16 cellular contexts compared by ENCODE assay signal in the genomic region with DNA sequence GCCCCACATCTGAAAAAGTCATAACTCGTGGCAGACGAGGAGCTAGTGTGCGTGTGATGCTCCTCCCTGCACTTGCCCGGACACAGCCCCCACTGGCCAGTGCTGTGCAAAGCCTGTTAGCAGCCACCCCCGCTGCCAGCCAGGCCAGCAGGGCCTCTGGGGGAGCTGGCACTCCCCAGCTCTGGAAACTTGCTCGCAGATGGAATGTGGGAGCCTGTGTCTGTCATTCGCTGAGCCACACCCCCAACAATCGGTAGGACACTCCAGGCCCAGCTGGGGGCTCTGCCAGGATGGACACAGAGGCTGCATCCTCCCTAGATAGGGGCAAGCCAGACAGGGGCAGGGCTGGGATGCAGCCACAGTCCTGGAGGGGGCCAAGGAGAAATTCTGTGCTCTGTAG.
A peak's percentile ranks its signal among the peaks of the same experiment; 100 is the strongest.
DNase-seq lines count a peak whose midpoint lies in the region; ATAC-seq and TF ChIP-seq lines count a peak whose summit lies in the region.
"Had no signal": no experiment of that assay in that cellular context is flagged by ENCODE, and none has a peak within 500 bp of the region (broad histone marks: within the 10 kb centered on the region; RNA-seq: fewer than 3 reads in every experiment).

No MANE protein-coding gene starts in this region.

- H3K27ac Mint-ChIP-seq in activated CD8-positive, alpha-beta memory T cell treated with anti-CD3 and anti-CD28 coated beads, Interleukin-2, amount 10 ng/mL, durations not matched to agents 7 days and 5 days: peak overlapping the region; percentile 42
- peak overlapping the region; percentile 68 for H3K27ac Mint-ChIP-seq in WTC11
- H3K27ac Mint-ChIP-seq in endothelial cell (ENCODE audit: unreplicated experiment): no peak overlapping the region
- H3K27ac Mint-ChIP-seq in stimulated activated effector memory CD8-positive, alpha-beta T cell treated with anti-CD3 and anti-CD28 coated beads, Interleukin-12 subunit alpha, Interleukin-12 subunit beta, amount 100 ng/mL, for 72 hours: peak overlapping the region; percentile 46

- H3K36me3 Mint-ChIP-seq in activated CD8-positive, alpha-beta memory T cell treated with anti-CD3 and anti-CD28 coated beads, Interleukin-2, amount 10 ng/mL, durations not matched to agents 7 days and 5 days: peaks cover 77% of the 10 kb centered on the region
- H3K36me3 Mint-ChIP-seq in WTC11 (peaks cover 39% of the 10 kb centered on the region), endothelial cell (ENCODE audit: low read depth, unreplicated experiment) (peaks cover 78% of the 10 kb centered on the region)
- peaks cover 99% of the 10 kb centered on the region for H3K36me3 Mint-ChIP-seq in stimulated activated effector memory CD8-positive, alpha-beta T cell treated with anti-CD3 and anti-CD28 coated beads, Interleukin-12 subunit alpha, Interleukin-12 subunit beta, amount 100 ng/mL, for 72 hours

- no peaks in the 10 kb centered on the region for H3K9me3 Mint-ChIP-seq in activated CD8-positive, alpha-beta memory T cell treated with anti-CD3 and anti-CD28 coated beads, Interleukin-2, amount 10 ng/mL, durations not matched to agents 7 days and 5 days (ENCODE audit: low read depth)
- H3K9me3 Mint-ChIP-seq in WTC11: peaks cover 4% of the 10 kb centered on the region
- H3K9me3 Mint-ChIP-seq in endothelial cell (ENCODE audit: unreplicated experiment): no peaks in the 10 kb centered on the region
- no peaks in the 10 kb centered on the region for H3K9me3 Mint-ChIP-seq in stimulated activated effector memory CD8-positive, alpha-beta T cell treated with anti-CD3 and anti-CD28 coated beads, Interleukin-12 subunit alpha, Interleukin-12 subunit beta, amount 100 ng/mL, for 72 hours

- POLR2A ChIA-PET in WTC11 (lab: Charles Lee): no interaction called here

- no peaks in the 10 kb centered on the region for H3K27me3 Mint-ChIP-seq in activated CD8-positive, alpha-beta memory T cell treated with anti-CD3 and anti-CD28 coated beads, Interleukin-2, amount 10 ng/mL, durations not matched to agents 7 days and 5 days
- H3K27me3 Mint-ChIP-seq in WTC11 (ENCODE audit: low read depth) (no peaks in the 10 kb centered on the region), endothelial cell (ENCODE audit: unreplicated experiment) (peaks cover 18% of the 10 kb centered on the region)

- ATAC-seq in activated CD8-positive, alpha-beta memory T cell treated with anti-CD3 and anti-CD28 coated beads, Interleukin-2, amount 10 ng/mL, durations not matched to agents 7 days and 5 days: no peak
- ATAC-seq in WTC11: peak; percentile 42
- ATAC-seq in stimulated activated effector memory CD8-positive, alpha-beta T cell treated with anti-CD3 and anti-CD28 coated beads, Interleukin-12 subunit alpha, Interleukin-12 subunit beta, amount 100 ng/mL, for 72 hours: no peak
- ATAC-seq: HCT116, PC-3, Right ventricle myocardium inferior had no signal

- TF ChIP-seq CTCF in WTC11 (IDR thresholded peaks at IDR 0.05) (no peak), endothelial cell (IDR thresholded peaks at IDR 0.05; ENCODE audit: unreplicated experiment) (no peak)

- CTCF ChIA-PET in activated CD8-positive, alpha-beta memory T cell treated with anti-CD3 and anti-CD28 coated beads, Interleukin-2, amount 10 ng/mL, durations not matched to agents 7 days and 5 days (lab: Charles Lee): interaction anchor here (1.7 kb wide), 1 partner anchor 62 kb away, joined by 5 read pairs; the partner anchor contains the start of gene ATG16L1
- CTCF ChIA-PET in WTC11 (lab: Charles Lee): interaction anchor here (1.3 kb wide), 1 partner anchor 60 kb away, joined by 5 read pairs; no protein-coding TSS in a partner anchor

- no peak overlapping the region for H3K4me3 Mint-ChIP-seq in activated CD8-positive, alpha-beta memory T cell treated with anti-CD3 and anti-CD28 coated beads, Interleukin-2, amount 10 ng/mL, durations not matched to agents 7 days and 5 days
- H3K4me3 Mint-ChIP-seq in WTC11: no peak overlapping the region
- H3K4me3 Mint-ChIP-seq in endothelial cell (ENCODE audit: unreplicated experiment): peak overlapping the region; percentile 54
- H3K4me3 Mint-ChIP-seq in stimulated activated effector memory CD8-positive, alpha-beta T cell treated with anti-CD3 and anti-CD28 coated beads, Interleukin-12 subunit alpha, Interleukin-12 subunit beta, amount 100 ng/mL, for 72 hours: no peak overlapping the region

- DNase-seq in activated CD8-positive, alpha-beta memory T cell treated with anti-CD3 and anti-CD28 coated beads, Interleukin-2, amount 10 ng/mL, durations not matched to agents 7 days and 5 days: no peak
- DNase-seq in activated CD8-positive, alpha-beta memory T cell treated with anti-CD3 and anti-CD28 coated beads, Interleukin-2, amount 50 U/mL, for 4 hours: no peak
- DNase-seq in WTC11 (ENCODE audit: low spot score) (no peak), endothelial cell (ENCODE audit: low spot score) (no peak), HT-29 (ENCODE audit: low spot score) (no peak), putamen (ENCODE audit: low spot score) (no peak), NCI-H146 treated with DMSO at 0.1 percent for 48 hours (lab: John Stamatoyannopoulos, UW; ENCODE audit: unreplicated experiment) (no peak)
- no peak for DNase-seq in stimulated activated effector memory CD8-positive, alpha-beta T cell treated with anti-CD3 and anti-CD28 coated beads, Interleukin-12 subunit alpha, Interleukin-12 subunit beta, amount 100 ng/mL, for 72 hours (ENCODE audit: low spot score in 2 of 2)
- DNase-seq: COR-L47, NCI-H1105, NCI-H187, NCI-H446 treated with DMSO at 0.1 percent for 48 hours, NCI-H748 treated with DMSO at 0.1 percent for 48 hours, PC-3 had no signal

- peaks cover 3% of the 10 kb centered on the region for H3K4me1 Mint-ChIP-seq in activated CD8-positive, alpha-beta memory T cell treated with anti-CD3 and anti-CD28 coated beads, Interleukin-2, amount 10 ng/mL, durations not matched to agents 7 days and 5 days
- H3K4me1 Mint-ChIP-seq in WTC11: peaks cover 4% of the 10 kb centered on the region; the same call in 1 of the 2 replicates
- H3K4me1 Mint-ChIP-seq in endothelial cell (ENCODE audit: unreplicated experiment): peaks cover 13% of the 10 kb centered on the region
- no peaks in the 10 kb centered on the region for H3K4me1 Mint-ChIP-seq in stimulated activated effector memory CD8-positive, alpha-beta T cell treated with anti-CD3 and anti-CD28 coated beads, Interleukin-12 subunit alpha, Interleukin-12 subunit beta, amount 100 ng/mL, for 72 hours

TF ChIP-seq in WTC11, 78 proteins besides CTCF, POLR2A, EP300 and RAD21 (continues in another document):
- TF ChIP-seq, protein P1, sequence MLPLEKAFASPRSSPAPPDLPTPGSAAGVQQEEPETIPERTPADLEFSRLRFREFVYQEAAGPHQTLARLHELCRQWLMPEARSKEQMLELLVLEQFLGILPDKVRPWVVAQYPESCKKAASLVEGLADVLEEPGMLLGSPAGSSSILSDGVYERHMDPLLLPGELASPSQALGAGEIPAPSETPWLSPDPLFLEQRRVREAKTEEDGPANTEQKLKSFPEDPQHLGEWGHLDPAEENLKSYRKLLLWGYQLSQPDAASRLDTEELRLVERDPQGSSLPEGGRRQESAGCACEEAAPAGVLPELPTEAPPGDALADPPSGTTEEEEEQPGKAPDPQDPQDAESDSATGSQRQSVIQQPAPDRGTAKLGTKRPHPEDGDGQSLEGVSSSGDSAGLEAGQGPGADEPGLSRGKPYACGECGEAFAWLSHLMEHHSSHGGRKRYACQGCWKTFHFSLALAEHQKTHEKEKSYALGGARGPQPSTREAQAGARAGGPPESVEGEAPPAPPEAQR (CRISPR knock-in tag; IDR thresholded peaks at IDR 0.05): no peak
- TF ChIP-seq RELA (CRISPR knock-in tag; IDR thresholded peaks at IDR 0.05; ENCODE audit: borderline replicate concordance) (no peak), RORB (CRISPR knock-in tag; IDR thresholded peaks at IDR 0.05) (no peak), MLX (CRISPR knock-in tag; IDR thresholded peaks at IDR 0.05) (no peak), ESRRA (CRISPR knock-in tag; IDR thresholded peaks at IDR 0.05; ENCODE audit: borderline replicate concordance) (no peak), HMGA2 (CRISPR knock-in tag; IDR thresholded peaks at IDR 0.05) (no peak), ZNF396 (CRISPR knock-in tag; IDR thresholded peaks at IDR 0.05; ENCODE audit: borderline replicate concordance) (no peak), ATF2 (CRISPR knock-in tag; IDR thresholded peaks at IDR 0.05; ENCODE audit: borderline replicate concordance, low read depth) (no peak), FOXJ3 (CRISPR knock-in tag; IDR thresholded peaks at IDR 0.05; ENCODE audit: borderline replicate concordance) (no peak)
- TF ChIP-seq, protein P2, sequence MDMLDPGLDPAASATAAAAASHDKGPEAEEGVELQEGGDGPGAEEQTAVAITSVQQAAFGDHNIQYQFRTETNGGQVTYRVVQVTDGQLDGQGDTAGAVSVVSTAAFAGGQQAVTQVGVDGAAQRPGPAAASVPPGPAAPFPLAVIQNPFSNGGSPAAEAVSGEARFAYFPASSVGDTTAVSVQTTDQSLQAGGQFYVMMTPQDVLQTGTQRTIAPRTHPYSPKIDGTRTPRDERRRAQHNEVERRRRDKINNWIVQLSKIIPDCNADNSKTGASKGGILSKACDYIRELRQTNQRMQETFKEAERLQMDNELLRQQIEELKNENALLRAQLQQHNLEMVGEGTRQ (CRISPR knock-in tag; IDR thresholded peaks at IDR 0.05): no peak
- TF ChIP-seq, protein P3, sequence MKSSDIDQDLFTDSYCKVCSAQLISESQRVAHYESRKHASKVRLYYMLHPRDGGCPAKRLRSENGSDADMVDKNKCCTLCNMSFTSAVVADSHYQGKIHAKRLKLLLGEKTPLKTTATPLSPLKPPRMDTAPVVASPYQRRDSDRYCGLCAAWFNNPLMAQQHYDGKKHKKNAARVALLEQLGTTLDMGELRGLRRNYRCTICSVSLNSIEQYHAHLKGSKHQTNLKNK (CRISPR knock-in tag; IDR thresholded peaks at IDR 0.05): no peak
